In genomic region chr10:120460776-120461175, GRCh38 we compare ENCODE assay signal across 14 cellular contexts. TPM values are rescaled to one million over a fixed set of nuclear protein-coding genes. Genes with fewer than 3 reads are reported as not detected.
A peak's percentile ranks its signal among the peaks of the same experiment; 100 is the strongest.
DNase-seq lines count a peak whose midpoint lies in the region; ATAC-seq and TF ChIP-seq lines count a peak whose summit lies in the region.
"Had no signal": no experiment of that assay in that cellular context is flagged by ENCODE, and none has a peak within 500 bp of the region (broad histone marks: within the 10 kb centered on the region; RNA-seq: fewer than 3 reads in every experiment).

No MANE protein-coding gene starts in this region.

- TF ChIP-seq CTCF in esophagus muscularis mucosa (IDR thresholded peaks at IDR 0.05) (no peak), osteocyte (IDR thresholded peaks at IDR 0.05) (no peak), lower lobe of right lung (IDR thresholded peaks at IDR 0.05) (no peak), coronary artery (IDR thresholded peaks at IDR 0.05) (no peak)

- H3K27ac ChIP-seq in SJSA1: peak overlapping the region; percentile 53
- H3K27ac ChIP-seq in esophagus muscularis mucosa (replicated peaks in 1 of 4): no peak overlapping the region
- no peak overlapping the region for H3K27ac ChIP-seq in lower lobe of right lung
- H3K27ac ChIP-seq in coronary artery: no peak overlapping the region
- H3K27ac ChIP-seq: body of pancreas, right atrium auricular region had no signal

- H3K27ac Mint-ChIP-seq in osteocyte (ENCODE audit: unreplicated experiment): peak overlapping the region; percentile 53
- H3K27ac Mint-ChIP-seq: mesothelial cell of epicardium, type B pancreatic cell had no signal

- H3K4me1 Mint-ChIP-seq in osteocyte (ENCODE audit: unreplicated experiment): peaks cover 40% of the 10 kb centered on the region

- H3K4me1 ChIP-seq in SJSA1 (replicated peaks) (peaks cover 56% of the 10 kb centered on the region), esophagus muscularis mucosa (peaks cover 6 to 22% (median 21%) of the 10 kb centered on the region in 4 donors), lower lobe of right lung (peaks cover 13% of the 10 kb centered on the region)

- intact Hi-C loops in esophagus muscularis mucosa (cut with DNase I) (no loop called here), lower lobe of right lung (cut with DNase I) (no loop called here)

- no peak for TF ChIP-seq EP300 in esophagus muscularis mucosa (IDR thresholded peaks at IDR 0.05)

- peak; percentile 95 for DNase-seq in ELR (ENCODE audit: low read depth)
- DNase-seq in SJSA1 (ENCODE audit: low read depth in 1 of 2, low spot score in 2 of 2): peak; percentile 81 to 86
- DNase-seq in esophagus muscularis mucosa (ENCODE audit: extremely low spot score): peak; percentile 24
- no peak for DNase-seq in osteocyte (ENCODE audit: extremely low spot score, unreplicated experiment)
- DNase-seq in lower lobe of right lung: no peak
- no peak for DNase-seq in stimulated activated CD4-positive, alpha-beta T cell treated with anti-CD3 and anti-CD28 coated beads, Interleukin-12 subunit alpha, Interleukin-12 subunit beta, amount 100 ng/mL, for 4 hours
- no peak for DNase-seq in CD1c-positive myeloid dendritic cell (ENCODE audit: extremely low spot score)
- DNase-seq in coronary artery (ENCODE audit: low spot score): no peak
- DNase-seq: body of pancreas, DMS 273 treated with DMSO at 0.1 percent for 48 hours, NCI-H2107 had no signal

- H3K36me3 Mint-ChIP-seq in osteocyte (ENCODE audit: unreplicated experiment): no peaks in the 10 kb centered on the region
- H3K36me3 Mint-ChIP-seq: mesothelial cell of epicardium, type B pancreatic cell had no signal

- H3K27me3 Mint-ChIP-seq in osteocyte (ENCODE audit: unreplicated experiment): peaks cover 2% of the 10 kb centered on the region

- H3K36me3 ChIP-seq in SJSA1: no peaks in the 10 kb centered on the region
- H3K36me3 ChIP-seq in esophagus muscularis mucosa: no peaks in the 10 kb centered on the region
- no peaks in the 10 kb centered on the region for H3K36me3 ChIP-seq in lower lobe of right lung
- H3K36me3 ChIP-seq: right atrium auricular region had no signal

- no peak for ATAC-seq in lower lobe of right lung
- ATAC-seq: body of pancreas had no signal

- no peak overlapping the region for H3K4me3 Mint-ChIP-seq in osteocyte (ENCODE audit: unreplicated experiment)
- H3K4me3 Mint-ChIP-seq: mesothelial cell of epicardium, type B pancreatic cell had no signal

- no peaks in the 10 kb centered on the region for H3K9me3 ChIP-seq in SJSA1 (replicated peaks)
- H3K9me3 ChIP-seq in esophagus muscularis mucosa: no peaks in the 10 kb centered on the region
- H3K9me3 ChIP-seq in lower lobe of right lung: no peaks in the 10 kb centered on the region
- H3K9me3 ChIP-seq: body of pancreas, right atrium auricular region had no signal

- H3K27me3 ChIP-seq in SJSA1 (replicated peaks): no peaks in the 10 kb centered on the region
- peaks cover 0 to 80% (median 19%) of the 10 kb centered on the region in 4 donors for H3K27me3 ChIP-seq in esophagus muscularis mucosa
- H3K27me3 ChIP-seq in lower lobe of right lung (ENCODE audit: low read depth): peaks cover 59% of the 10 kb centered on the region

- no peak overlapping the region for H3K4me3 ChIP-seq in SJSA1
- H3K4me3 ChIP-seq in esophagus muscularis mucosa: no peak overlapping the region
- no peak overlapping the region for H3K4me3 ChIP-seq in lower lobe of right lung
- no peak overlapping the region for H3K4me3 ChIP-seq in coronary artery
- H3K4me3 ChIP-seq: body of pancreas, right atrium auricular region had no signal

- no peak for TF ChIP-seq POLR2A in esophagus muscularis mucosa (IDR thresholded peaks at IDR 0.05; ENCODE audit: low read depth)

- no peaks in the 10 kb centered on the region for H3K9me3 Mint-ChIP-seq in osteocyte (ENCODE audit: unreplicated experiment)
- H3K9me3 Mint-ChIP-seq: mesothelial cell of epicardium had no signal

RNA-seq across cellular contexts. Expression of gene PLPP4, which starts 3.7 kb away (rescaled TPM):
- 12.5 and 13.8 TPM in 2 replicates for total RNA-seq in SJSA1 (2014; rRNA removed; shearing (Covaris generic))
- total RNA-seq in esophagus muscularis mucosa: 1 to 10 TPM in 2 of 4 donors, under 1 TPM in 2; 0.84 to 2.1 (median 1.3) TPM
- total RNA-seq in osteocyte: 1.9 and 2.0 TPM in 2 replicates
- not detected for total RNA-seq in lower lobe of right lung
- total RNA-seq: right atrium auricular region had no signal

Comparison
In these comparisons a context has a peak if more than half of its experiments do, and no peak if none do; other contexts are left out.
1. DNase-seq: peak in ELR (single experiment), SJSA1 (2 of 2) and esophagus muscularis mucosa (single experiment); none in osteocyte (single experiment), lower lobe of right lung (single experiment), stimulated activated CD4-positive, alpha-beta T cell treated with anti-CD3 and anti-CD28 coated beads, Interleukin-12 subunit alpha, Interleukin-12 subunit beta, amount 100 ng/mL, for 4 hours (single experiment), CD1c-positive myeloid dendritic cell (single experiment) and coronary artery (single experiment).